ENCODE assay signal across 18 cellular contexts in genomic region chr6:3506751-3507388, GRCh38.
"Had no signal": no experiment of that assay in that cellular context is flagged by ENCODE, and none has a peak within 500 bp of the region (broad histone marks: within the 10 kb centered on the region; RNA-seq: fewer than 3 reads in every experiment).

No MANE protein-coding gene starts in this region.

- H3K4me3 ChIP-seq: spleen, thyroid gland, upper lobe of right lung had no signal

- ATAC-seq: T-helper 17 cell had no signal

- H3K27me3 ChIP-seq: thyroid gland, upper lobe of right lung had no signal

- H3K36me3 ChIP-seq: spleen, thyroid gland, upper lobe of right lung had no signal

- H3K9me3 ChIP-seq: spleen, thyroid gland, upper lobe of right lung had no signal

- H3K4me1 ChIP-seq: upper lobe of right lung had no signal

- DNase-seq: activated CD4-positive, alpha-beta memory T cell treated with anti-CD3 and anti-CD28 coated beads for 36 hours; activated CD4-positive, alpha-beta T cell treated with anti-CD3 and anti-CD28 coated beads for 48 hours; activated naive CD4-positive, alpha-beta T cell treated with Interleukin-2 at 50 U/mL for 16 hours; activated naive CD8-positive, alpha-beta T cell treated with anti-CD3 and anti-CD28 coated beads for 36 hours; activated T-cell treated with anti-CD3 and anti-CD28 coated beads, Interleukin-2, amount 50 U/mL, for 48 hours; amniotic stem cell; cerebellar nuclear complex; effector CD4-positive, alpha-beta T cell; foreskin melanocyte; immature natural killer cell; nucleus accumbens; spleen; stimulated activated CD4-positive, alpha-beta T cell treated with anti-CD3 and anti-CD28 coated beads, Interleukin-4, amount 100 ng/mL, for 1 hour; stimulated activated naive CD4-positive, alpha-beta T cell; SW 1271; T-helper 17 cell; thyroid gland; upper lobe of right lung had no signal

- H3K27ac ChIP-seq: thyroid gland, upper lobe of right lung had no signal
